ENCODE assay signal across 10 cellular contexts in genomic region chr6:113934101-113934500, GRCh38.
"Had no signal": no experiment of that assay in that cellular context is flagged by ENCODE, and none has a peak within 500 bp of the region (broad histone marks: within the 10 kb centered on the region; RNA-seq: fewer than 3 reads in every experiment).

No MANE protein-coding gene starts in this region.

- H2AFZ ChIP-seq: GM23248, GM23338 had no signal

- H3K4me1 ChIP-seq: HAP-1 had no signal

- DNase-seq: GM23248, GOT3, H7, H9, HCEC 1CT, HFFc6 had no signal

- H3K4me2 ChIP-seq: GM23338 had no signal

- H3K9ac ChIP-seq: GM23248 had no signal

- H3K27ac ChIP-seq: GM23248 had no signal

- H3K4me3 ChIP-seq: GM23248, GM23338, HAP-1 had no signal

- FAIRE-seq: H1, H54 had no signal

- H3K9me3 ChIP-seq: HAP-1 had no signal
